Comparison of ENCODE assay signal across 1 cellular context in the genomic region with DNA sequence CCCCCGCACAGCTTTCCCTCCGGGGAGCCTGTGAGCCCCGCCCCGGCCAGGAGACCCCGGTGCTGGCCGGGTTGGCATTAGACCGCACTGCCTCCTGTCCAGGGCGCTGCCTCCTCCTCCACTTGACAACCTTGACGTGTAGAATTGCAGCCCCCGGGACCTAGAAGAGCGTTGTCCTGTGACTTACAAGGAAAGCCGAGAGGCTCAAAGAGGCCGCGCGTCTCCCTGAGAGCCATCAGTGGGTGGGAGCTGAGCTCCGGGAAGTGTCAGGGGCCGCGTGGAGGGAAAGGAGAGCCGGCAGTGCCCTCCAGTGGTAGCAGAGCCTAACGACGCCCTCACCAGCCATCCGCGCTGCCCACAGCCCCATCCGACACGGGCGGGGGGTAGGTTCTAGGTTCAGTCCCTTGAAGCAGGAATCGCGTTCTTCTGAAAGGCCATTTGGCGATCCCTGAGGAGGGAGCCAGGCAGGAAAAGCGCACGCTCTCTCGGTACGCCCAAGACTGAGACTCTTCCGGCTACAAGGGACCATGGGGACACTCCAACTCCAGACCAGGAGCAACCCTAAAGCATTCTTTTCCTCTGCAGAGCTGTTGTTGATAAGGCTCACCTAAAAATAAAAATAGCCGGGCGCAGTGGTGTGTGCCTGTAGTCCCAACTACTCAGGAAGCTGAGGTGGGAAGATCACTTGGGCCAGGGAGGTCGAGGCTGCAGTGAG.
TF ChIP-seq lines count a peak whose summit lies in the region.

No MANE protein-coding gene starts in this region.

TF ChIP-seq in SK-N-SH, 30 proteins besides CTCF, POLR2A, EP300 and RAD21 (continued from another document):
- TF ChIP-seq YY1 (IDR thresholded peaks at IDR 0.05; ENCODE audit: low read depth), result no peak
- TF ChIP-seq, protein P1, sequence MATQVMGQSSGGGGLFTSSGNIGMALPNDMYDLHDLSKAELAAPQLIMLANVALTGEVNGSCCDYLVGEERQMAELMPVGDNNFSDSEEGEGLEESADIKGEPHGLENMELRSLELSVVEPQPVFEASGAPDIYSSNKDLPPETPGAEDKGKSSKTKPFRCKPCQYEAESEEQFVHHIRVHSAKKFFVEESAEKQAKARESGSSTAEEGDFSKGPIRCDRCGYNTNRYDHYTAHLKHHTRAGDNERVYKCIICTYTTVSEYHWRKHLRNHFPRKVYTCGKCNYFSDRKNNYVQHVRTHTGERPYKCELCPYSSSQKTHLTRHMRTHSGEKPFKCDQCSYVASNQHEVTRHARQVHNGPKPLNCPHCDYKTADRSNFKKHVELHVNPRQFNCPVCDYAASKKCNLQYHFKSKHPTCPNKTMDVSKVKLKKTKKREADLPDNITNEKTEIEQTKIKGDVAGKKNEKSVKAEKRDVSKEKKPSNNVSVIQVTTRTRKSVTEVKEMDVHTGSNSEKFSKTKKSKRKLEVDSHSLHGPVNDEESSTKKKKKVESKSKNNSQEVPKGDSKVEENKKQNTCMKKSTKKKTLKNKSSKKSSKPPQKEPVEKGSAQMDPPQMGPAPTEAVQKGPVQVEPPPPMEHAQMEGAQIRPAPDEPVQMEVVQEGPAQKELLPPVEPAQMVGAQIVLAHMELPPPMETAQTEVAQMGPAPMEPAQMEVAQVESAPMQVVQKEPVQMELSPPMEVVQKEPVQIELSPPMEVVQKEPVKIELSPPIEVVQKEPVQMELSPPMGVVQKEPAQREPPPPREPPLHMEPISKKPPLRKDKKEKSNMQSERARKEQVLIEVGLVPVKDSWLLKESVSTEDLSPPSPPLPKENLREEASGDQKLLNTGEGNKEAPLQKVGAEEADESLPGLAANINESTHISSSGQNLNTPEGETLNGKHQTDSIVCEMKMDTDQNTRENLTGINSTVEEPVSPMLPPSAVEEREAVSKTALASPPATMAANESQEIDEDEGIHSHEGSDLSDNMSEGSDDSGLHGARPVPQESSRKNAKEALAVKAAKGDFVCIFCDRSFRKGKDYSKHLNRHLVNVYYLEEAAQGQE (IDR thresholded peaks at IDR 0.05; ENCODE audit: low read depth, low read length), result no peak
- no peak for TF ChIP-seq POLR2AphosphoS5 (IDR thresholded peaks at IDR 0.05; ENCODE audit: low read depth, low read length)
- TF ChIP-seq TAF1 (IDR thresholded peaks at IDR 0.05; ENCODE audit: borderline replicate concordance, low read depth, low read length), result no peak
- TF ChIP-seq, protein P2, sequence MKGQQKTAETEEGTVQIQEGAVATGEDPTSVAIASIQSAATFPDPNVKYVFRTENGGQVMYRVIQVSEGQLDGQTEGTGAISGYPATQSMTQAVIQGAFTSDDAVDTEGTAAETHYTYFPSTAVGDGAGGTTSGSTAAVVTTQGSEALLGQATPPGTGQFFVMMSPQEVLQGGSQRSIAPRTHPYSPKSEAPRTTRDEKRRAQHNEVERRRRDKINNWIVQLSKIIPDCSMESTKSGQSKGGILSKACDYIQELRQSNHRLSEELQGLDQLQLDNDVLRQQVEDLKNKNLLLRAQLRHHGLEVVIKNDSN (IDR thresholded peaks at IDR 0.05; ENCODE audit: borderline replicate concordance, low read depth), result no peak
- no peak for TF ChIP-seq NFIC (IDR thresholded peaks at IDR 0.05; ENCODE audit: borderline replicate concordance)
- TF ChIP-seq CHD2 (IDR thresholded peaks at IDR 0.05; ENCODE audit: low read length, partially characterized antibody), result no peak
- TF ChIP-seq MXI1 (IDR thresholded peaks at IDR 0.05; ENCODE audit: low read depth, low read length), result peak; percentile 29; the same call in 1 of the 2 replicates
- TF ChIP-seq JUND (IDR thresholded peaks at IDR 0.05), result no peak
- TF ChIP-seq RCOR1 (IDR thresholded peaks at IDR 0.05; ENCODE audit: low read length), result no peak
- no peak for TF ChIP-seq FOXJ3 (CRISPR knock-in tag; IDR thresholded peaks at IDR 0.05)
- TF ChIP-seq, protein P3, sequence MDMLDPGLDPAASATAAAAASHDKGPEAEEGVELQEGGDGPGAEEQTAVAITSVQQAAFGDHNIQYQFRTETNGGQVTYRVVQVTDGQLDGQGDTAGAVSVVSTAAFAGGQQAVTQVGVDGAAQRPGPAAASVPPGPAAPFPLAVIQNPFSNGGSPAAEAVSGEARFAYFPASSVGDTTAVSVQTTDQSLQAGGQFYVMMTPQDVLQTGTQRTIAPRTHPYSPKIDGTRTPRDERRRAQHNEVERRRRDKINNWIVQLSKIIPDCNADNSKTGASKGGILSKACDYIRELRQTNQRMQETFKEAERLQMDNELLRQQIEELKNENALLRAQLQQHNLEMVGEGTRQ (IDR thresholded peaks at IDR 0.05; ENCODE audit: borderline replicate concordance, low read depth, low read length), result no peak
- TF ChIP-seq MEF2A (IDR thresholded peaks at IDR 0.05; ENCODE audit: borderline replicate concordance, low read depth), result no peak
- TF ChIP-seq FOXM1 (IDR thresholded peaks at IDR 0.05; ENCODE audit: low read depth), result no peak
